Comparison of ENCODE assay signal across 7 cellular contexts in genomic region chr9:112751059-112751795, GRCh38. TPM values are rescaled to one million over a fixed set of nuclear protein-coding genes. Genes with fewer than 3 reads are reported as not detected.
DNase-seq lines count a peak whose midpoint lies in the region; ATAC-seq, FAIRE-seq and TF ChIP-seq lines count a peak whose summit lies in the region.

No MANE protein-coding gene starts in this region.

- H3K27ac ChIP-seq in breast epithelium (peak overlapping the region; percentile 71 to 82), iPS-18a (ENCODE audit: low read length) (no peak overlapping the region), gastrocnemius medialis (peak overlapping the region; percentile 70 to 79 (median 74))

- peak; percentile 90 for FAIRE-seq in GM12891 (lab: Jason Lieb, UNC)

- no peak for TF ChIP-seq POLR2A in GM12891 (IDR thresholded peaks at IDR 0.05; ENCODE audit: low read depth, low read length)
- no peak for TF ChIP-seq POLR2A in breast epithelium (IDR thresholded peaks at IDR 0.05)
- peak; percentile 9 to 14 for TF ChIP-seq POLR2A in gastrocnemius medialis (IDR thresholded peaks at IDR 0.05)

- peaks cover 0 to 5% of the 10 kb centered on the region in 2 donors for H3K4me1 ChIP-seq in breast epithelium
- H3K4me1 ChIP-seq in iPS-18a (ENCODE audit: control insufficient read depth, low read depth, low read length) = peaks cover 7% of the 10 kb centered on the region
- H3K4me1 ChIP-seq in gastrocnemius medialis = peaks cover 17 to 22% of the 10 kb centered on the region in 2 donors

- H3K36me3 ChIP-seq in breast epithelium (no peaks in the 10 kb centered on the region), iPS-18a (ENCODE audit: control insufficient read depth, low read depth, low read length) (no peaks in the 10 kb centered on the region), gastrocnemius medialis (no peaks in the 10 kb centered on the region)

- peak; percentile 61 for DNase-seq in GM12891 (ENCODE audit: insufficient read length, low spot score)
- peak; percentile 39 for DNase-seq in NCI-H1092 (lab: John Stamatoyannopoulos, UW)
- peak; percentile 50 for DNase-seq in T1000 (lab: John Stamatoyannopoulos, UW)
- DNase-seq in breast epithelium (ENCODE audit: low spot score in 2 of 2) = peak; percentile 41 to 61
- DNase-seq in gastrocnemius medialis = peak; percentile 24 to 26

- in situ Hi-C loops in gastrocnemius medialis (cut with MboI; ENCODE audit: low sequenced_read_pairs in 4 of 4) = no loop called here

- H3K9me3 ChIP-seq in breast epithelium (no peaks in the 10 kb centered on the region), iPS-18a (ENCODE audit: control insufficient read depth, low read depth, low read length) (no peaks in the 10 kb centered on the region), gastrocnemius medialis (no peaks in the 10 kb centered on the region)

- TF ChIP-seq CTCF in breast epithelium (IDR thresholded peaks at IDR 0.05) (no peak), gastrocnemius medialis (IDR thresholded peaks at IDR 0.05 in 4 of 5, conservative IDR thresholded peaks at IDR 0.05 in 1 of 5) (no peak)

- H3K4me3 ChIP-seq in breast epithelium = peak overlapping the region; percentile 75 to 93 (median 93)
- H3K4me3 ChIP-seq in iPS-18a (ENCODE audit: low read length) = peak overlapping the region; percentile 74
- H3K4me3 ChIP-seq in gastrocnemius medialis = peak overlapping the region; percentile 73 to 95 (median 80)

- peak overlapping the region; percentile 44 for H3K9ac ChIP-seq in iPS-18a (ENCODE audit: low read length)

- ATAC-seq in HG02610 (IDR thresholded peaks at IDR 0.05; ENCODE audit: unreplicated experiment) (peak; percentile 30), gastrocnemius medialis (peak; percentile 25 to 27)

- intact Hi-C loops in breast epithelium (cut with DNase I; ENCODE audit: low total_unique reads) (no loop called here), gastrocnemius medialis (cut with DNase I; ENCODE audit: low total_unique reads) (loop anchor here (10.0 kb wide), 1 partner anchor 1116 kb away; the partner anchor contains the start of gene DNAJC25)

- H3K27me3 ChIP-seq in breast epithelium (no peaks in the 10 kb centered on the region), iPS-18a (ENCODE audit: control insufficient read depth, insufficient read depth, low read length) (peaks cover 11% of the 10 kb centered on the region), gastrocnemius medialis (no peaks in the 10 kb centered on the region)

TF ChIP-seq in GM12891, 5 proteins besides CTCF, POLR2A, EP300 and RAD21:
- TF ChIP-seq POU2F2 (IDR thresholded peaks at IDR 0.05; ENCODE audit: low read depth, low read length) = no peak
- TF ChIP-seq PAX5 (IDR thresholded peaks at IDR 0.05; ENCODE audit: insufficient read depth, low read length, severe bottlenecking) = no peak
- no peak for TF ChIP-seq SPI1 (IDR thresholded peaks at IDR 0.05; ENCODE audit: low read depth, low read length)
- no peak for TF ChIP-seq POLR2AphosphoS5 (IDR thresholded peaks at IDR 0.05; ENCODE audit: low read depth, low read length)
TF ChIP-seq in GM12891: peak in this region for 0.

RNA-seq across cellular contexts. Expression of gene SNX30, which starts 0.7 kb away (rescaled TPM):
- 2.1 TPM for polyA plus RNA-seq in GM12891 (2012; ENCODE audit: low read depth, missing spikeins)
- total RNA-seq in breast epithelium (10 to 100 TPM; 15.2 to 18.7 (median 16.4) TPM), gastrocnemius medialis (1 to 10 TPM; 2.3 to 6.1 (median 3.9) TPM)

RNA-seq across cellular contexts. Expression of gene INIP, which starts 33.3 kb away (rescaled TPM):
- 21.1 TPM for polyA plus RNA-seq in GM12891 (2012; ENCODE audit: low read depth, missing spikeins)
- 10 to 100 TPM; 21.0 to 25.6 (median 21.9) TPM for total RNA-seq in breast epithelium
- total RNA-seq in gastrocnemius medialis = 10 to 100 TPM in 1 of 4 donors, 1 to 10 TPM in 3; 6.0 to 13.4 (median 7.8) TPM

Comparison
In these comparisons a context has a peak if more than half of its experiments do, and no peak if none do; other contexts are left out.
1. POLR2A ChIP-seq: peak in gastrocnemius medialis (2 of 2); none in GM12891 (single experiment) and breast epithelium (single experiment).
2. Peak in every context shown above with its lines, with median percentiles within 50 percentile points of each other: DNase-seq and H3K4me3 ChIP-seq.